26 cellular contexts compared by ENCODE assay signal in the genomic region with DNA sequence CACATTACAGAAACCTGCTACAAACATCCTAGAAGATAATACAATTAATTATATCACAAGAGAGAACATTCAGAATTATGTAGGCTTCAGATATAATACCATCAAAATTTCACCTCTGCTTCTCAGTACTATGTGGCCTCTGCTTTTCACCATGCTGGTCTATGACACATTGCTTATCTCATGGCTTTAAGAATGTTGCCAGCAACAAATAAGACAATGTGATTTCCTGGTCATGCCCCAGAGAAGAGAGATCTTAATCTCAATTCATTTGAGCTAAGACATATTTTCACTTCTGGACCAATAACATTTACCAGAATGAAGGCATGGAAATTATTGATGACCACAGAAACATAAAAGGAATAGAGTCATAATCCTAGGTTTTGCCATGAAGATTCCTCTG.
"Had no signal": no experiment of that assay in that cellular context is flagged by ENCODE, and none has a peak within 500 bp of the region (broad histone marks: within the 10 kb centered on the region; RNA-seq: fewer than 3 reads in every experiment).

No MANE protein-coding gene starts in this region.

- H3K9ac ChIP-seq: neural progenitor cell had no signal

- H3K27me3 ChIP-seq: colonic mucosa, gastroesophageal sphincter, heart left ventricle, hepatocyte, left lung, neural progenitor cell, right atrium auricular region, testis, tibial nerve, upper lobe of right lung, uterus had no signal

- H3K27ac ChIP-seq: colonic mucosa, epithelial cell of prostate, gastroesophageal sphincter, heart left ventricle, hepatocyte, left lung, neural progenitor cell, prostate gland, right atrium auricular region, testis, tibial nerve, upper lobe of right lung, uterus had no signal

- DNase-seq: colonic mucosa; effector CD8-positive, alpha-beta T cell; endodermal cell; foreskin fibroblast; heart left ventricle; kidney; left cardiac atrium; left lung; mesenchymal stem cell; midbrain; naive thymus-derived CD4-positive, alpha-beta T cell; stimulated activated CD4-positive, alpha-beta T cell treated with anti-CD3 and anti-CD28 coated beads, Interleukin-2, amount 100 ng/mL, for 24 hours; stimulated activated CD4-positive, alpha-beta T cell treated with anti-CD3 and anti-CD28 coated beads, Interleukin-4, amount 100 ng/mL, for 24 hours; stimulated activated naive CD8-positive, alpha-beta T cell treated with anti-CD3 and anti-CD28 coated beads, Interleukin-15, Interleukin-2, amounts not matched to agents 100 U/mL and 50 U/mL, for 24 hours; substantia nigra; testis; upper lobe of right lung; uterus had no signal

- H3K9me3 ChIP-seq: colonic mucosa, gastroesophageal sphincter, heart left ventricle, left lung, prostate gland, right atrium auricular region, testis, tibial nerve, upper lobe of right lung, uterus had no signal

- H3K4me2 ChIP-seq: hepatocyte, neural progenitor cell, smooth muscle cell had no signal

- H3K4me3 ChIP-seq: colonic mucosa, gastroesophageal sphincter, heart left ventricle, hepatocyte, left lung, neural progenitor cell, prostate gland, right atrium auricular region, smooth muscle cell, testis, tibial nerve, upper lobe of right lung, uterus had no signal

- H3K79me2 ChIP-seq: hepatocyte had no signal

- H3K4me1 ChIP-seq: colonic mucosa, gastroesophageal sphincter, left lung, neural progenitor cell, prostate gland, right atrium auricular region, testis, tibial nerve, upper lobe of right lung, uterus had no signal

- H3K36me3 ChIP-seq: colonic mucosa, gastroesophageal sphincter, heart left ventricle, left lung, neural progenitor cell, prostate gland, right atrium auricular region, tibial nerve, upper lobe of right lung, uterus had no signal

- H2AFZ ChIP-seq: hepatocyte, neural progenitor cell had no signal
